In genomic region chr2:20214566-20215182, GRCh38 we compare ENCODE assay signal across 1 cellular context.
TF ChIP-seq lines count a peak whose summit lies in the region.

No MANE protein-coding gene starts in this region.

TF ChIP-seq in GM12878, 131 proteins besides CTCF, POLR2A, EP300 and RAD21:
- no peak for TF ChIP-seq MLLT1 (IDR thresholded peaks at IDR 0.05)
- no peak for TF ChIP-seq YBX1 (IDR thresholded peaks at IDR 0.05)
- 0 out of 2 replicates have a peak, but pooled peaks have one; percentile 3 for TF ChIP-seq ELK1 (IDR thresholded peaks at IDR 0.05; ENCODE audit: low read depth, low read length)
- no peak for TF ChIP-seq IKZF1 (conservative IDR thresholded peaks at IDR 0.05)
- TF ChIP-seq RBBP5 (conservative IDR thresholded peaks at IDR 0.05) = no peak
- TF ChIP-seq PKNOX1 (IDR thresholded peaks at IDR 0.05) = no peak
